Comparison of ENCODE assay signal across 17 cellular contexts in the genomic region with DNA sequence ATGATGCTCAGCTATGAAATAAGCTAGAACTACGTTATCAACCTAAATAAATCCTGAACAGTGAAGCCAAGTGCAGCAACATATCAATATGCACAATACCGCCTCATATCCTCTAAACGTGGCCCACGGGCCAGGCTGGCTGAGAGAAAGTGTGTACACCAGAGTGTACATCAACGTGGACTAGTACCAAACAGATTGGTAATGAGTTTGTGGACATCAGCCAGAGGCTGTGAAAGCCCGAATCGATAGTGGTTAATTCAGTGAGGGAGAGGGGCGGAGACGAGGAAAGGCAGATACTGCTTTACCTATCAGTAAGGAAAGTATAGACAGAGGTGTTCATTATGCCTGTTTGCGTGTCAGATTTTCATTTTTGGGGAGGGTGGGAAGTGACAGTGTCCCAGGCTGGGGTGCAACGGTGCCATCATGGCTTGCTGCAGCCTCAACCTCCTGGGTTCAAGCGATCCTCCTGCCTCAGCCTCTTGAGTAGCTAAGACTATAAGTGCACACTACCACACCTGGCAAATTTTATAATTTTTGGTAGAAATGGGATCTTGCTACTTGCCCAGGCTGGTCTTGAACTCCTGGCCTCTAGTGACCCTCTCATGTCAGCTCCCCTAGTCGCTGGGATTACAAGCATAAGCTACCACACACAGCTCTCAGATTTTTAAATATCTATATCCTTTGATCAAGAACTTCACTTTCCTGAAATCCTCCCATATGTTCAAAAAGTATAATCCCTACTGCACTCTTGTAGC. TPM values are rescaled to one million over a fixed set of nuclear protein-coding genes. Genes with fewer than 3 reads are reported as not detected.
DNase-seq lines count a peak whose midpoint lies in the region; ATAC-seq, FAIRE-seq and TF ChIP-seq lines count a peak whose summit lies in the region.
"Had no signal": no experiment of that assay in that cellular context is flagged by ENCODE, and none has a peak within 500 bp of the region (broad histone marks: within the 10 kb centered on the region; RNA-seq: fewer than 3 reads in every experiment).

No MANE protein-coding gene starts in this region.

- peaks cover 50 to 63% (median 57%) of the 10 kb centered on the region in 10 experiments for H3K4me1 ChIP-seq in BLaER1 treated with 17β-estradiol and CSF1 and Interleukin-3, amounts not matched to agents 10 nM and 100 nM
- H3K4me1 ChIP-seq in neural progenitor cell = no peaks in the 10 kb centered on the region
- H3K4me1 ChIP-seq: Peyer's patch had no signal

- no peaks in the 10 kb centered on the region for H3K27me3 Mint-ChIP-seq in activated T-helper 17 cell treated with anti-CD3 and anti-CD28 coated beads, Interleukin-2, amount 50 U/mL, for 72 hours
- H3K27me3 Mint-ChIP-seq in neural progenitor cell (ENCODE audit: insufficient read depth, low read depth) = peaks cover 3% of the 10 kb centered on the region
- H3K27me3 Mint-ChIP-seq: activated CD4-positive, alpha-beta memory T cell treated with anti-CD3 and anti-CD28 coated beads for 36 hours; activated naive CD4-positive, alpha-beta T cell treated with anti-CD3 and anti-CD28 coated beads, Interleukin-2, amount 50 U/mL, for 24 hours; naive thymus-derived CD4-positive, alpha-beta T cell had no signal

- peak overlapping the region; percentile 52 for H3K27ac Mint-ChIP-seq in activated T-helper 17 cell treated with anti-CD3 and anti-CD28 coated beads, Interleukin-2, amount 50 U/mL, for 72 hours
- H3K27ac Mint-ChIP-seq in neural progenitor cell = no peak overlapping the region
- H3K27ac Mint-ChIP-seq: activated CD4-positive, alpha-beta memory T cell treated with anti-CD3 and anti-CD28 coated beads for 36 hours had no signal

- DNase-seq in GM12892 (ENCODE audit: insufficient read length) = no peak
- peak; percentile 28 for DNase-seq in mesenteric fat pad (ENCODE audit: low spot score)
- no peak for DNase-seq in cortex of kidney (lab: John Stamatoyannopoulos, UW)
- no peak for DNase-seq in H7
- DNase-seq in neural progenitor cell (ENCODE audit: low spot score) = no peak
- DNase-seq: activated CD4-positive, alpha-beta memory T cell treated with anti-CD3 and anti-CD28 coated beads for 36 hours; naive thymus-derived CD4-positive, alpha-beta T cell; NCI-H1436; NCI-H2171; NCI-H748 treated with DMSO at 0.1 percent for 48 hours; stimulated activated CD4-positive, alpha-beta T cell treated with anti-CD3 and anti-CD28 coated beads, Interleukin-4, amount 100 ng/mL, for 4 hours; SW 1271 had no signal

- H3K27me3 ChIP-seq in BLaER1 treated with 17β-estradiol and CSF1 and Interleukin-3, amounts not matched to agents 10 nM and 100 nM = no peaks in the 10 kb centered on the region
- H3K27me3 ChIP-seq in H7 (ENCODE audit: control insufficient read depth, insufficient read depth, low read length) = no peaks in the 10 kb centered on the region
- H3K27me3 ChIP-seq in neural progenitor cell = no peaks in the 10 kb centered on the region
- H3K27me3 ChIP-seq: Peyer's patch had no signal

- no peak overlapping the region for H2AFZ ChIP-seq in neural progenitor cell (replicated peaks)

- peaks cover 11 to 45% (median 14%) of the 10 kb centered on the region in 11 experiments; a peak in 18 of 22 replicates for H4K20me1 ChIP-seq in BLaER1 treated with 17β-estradiol and CSF1 and Interleukin-3, amounts not matched to agents 10 nM and 100 nM
- no peaks in the 10 kb centered on the region for H4K20me1 ChIP-seq in neural progenitor cell (ENCODE audit: low read depth)

- H3K4me1 Mint-ChIP-seq in activated T-helper 17 cell treated with anti-CD3 and anti-CD28 coated beads, Interleukin-2, amount 50 U/mL, for 72 hours = peaks cover 16% of the 10 kb centered on the region
- H3K4me1 Mint-ChIP-seq in neural progenitor cell = no peaks in the 10 kb centered on the region

- H3K9me3 ChIP-seq in BLaER1 treated with 17β-estradiol and CSF1 and Interleukin-3, amounts not matched to agents 10 nM and 100 nM (replicated peaks in 1 of 11) = no peaks in the 10 kb centered on the region
- no peaks in the 10 kb centered on the region for H3K9me3 ChIP-seq in neural progenitor cell (ENCODE audit: low read depth)
- H3K9me3 ChIP-seq: Peyer's patch had no signal

- H3K4me3 ChIP-seq in BLaER1 treated with 17β-estradiol and CSF1 and Interleukin-3, amounts not matched to agents 10 nM and 100 nM = no peak overlapping the region
- H3K4me3 ChIP-seq in H7 (ENCODE audit: insufficient read depth, low read depth, low read length) (no peak overlapping the region), neural progenitor cell (no peak overlapping the region)
- H3K4me3 ChIP-seq: lung, Peyer's patch had no signal

- H3F3A ChIP-seq in neural progenitor cell (ENCODE audit: low read depth) = peaks cover 28% of the 10 kb centered on the region

- no peaks in the 10 kb centered on the region for H3K79me2 ChIP-seq in neural progenitor cell (ENCODE audit: low read depth)

- peaks cover 8 to 38% (median 24%) of the 10 kb centered on the region in 11 experiments; a peak in 19 of 22 replicates for H3K36me3 ChIP-seq in BLaER1 treated with 17β-estradiol and CSF1 and Interleukin-3, amounts not matched to agents 10 nM and 100 nM
- H3K36me3 ChIP-seq in H7 (replicated peaks; ENCODE audit: control insufficient read depth, insufficient read depth, low read length) = peaks cover 16% of the 10 kb centered on the region
- H3K36me3 ChIP-seq in neural progenitor cell = peaks cover 7% of the 10 kb centered on the region

- H3K9ac ChIP-seq in BLaER1 treated with 17β-estradiol and CSF1 and Interleukin-3, amounts not matched to agents 10 nM and 100 nM = 0 out of 22 replicates have a peak overlapping the region, but pooled peaks of 1 of the 11 experiments have one; percentile 31
- H3K9ac ChIP-seq in neural progenitor cell = no peak overlapping the region

- H3K9me3 Mint-ChIP-seq in activated T-helper 17 cell treated with anti-CD3 and anti-CD28 coated beads, Interleukin-2, amount 50 U/mL, for 72 hours = no peaks in the 10 kb centered on the region
- no peaks in the 10 kb centered on the region for H3K9me3 Mint-ChIP-seq in neural progenitor cell
- H3K9me3 Mint-ChIP-seq: activated CD4-positive, alpha-beta memory T cell treated with anti-CD3 and anti-CD28 coated beads for 36 hours; activated naive CD4-positive, alpha-beta T cell treated with anti-CD3 and anti-CD28 coated beads, Interleukin-2, amount 50 U/mL, for 24 hours; naive thymus-derived CD4-positive, alpha-beta T cell had no signal

- TF ChIP-seq CTCF in neural progenitor cell (IDR thresholded peaks at IDR 0.05) = no peak

- H3K36me3 Mint-ChIP-seq in activated T-helper 17 cell treated with anti-CD3 and anti-CD28 coated beads, Interleukin-2, amount 50 U/mL, for 72 hours (ENCODE audit: low read depth) = peaks cover 18% of the 10 kb centered on the region
- peaks cover 10% of the 10 kb centered on the region for H3K36me3 Mint-ChIP-seq in neural progenitor cell

- H3K4me3 Mint-ChIP-seq in activated T-helper 17 cell treated with anti-CD3 and anti-CD28 coated beads, Interleukin-2, amount 50 U/mL, for 72 hours = no peak overlapping the region
- H3K4me3 Mint-ChIP-seq in neural progenitor cell = no peak overlapping the region
- H3K4me3 Mint-ChIP-seq: activated CD4-positive, alpha-beta memory T cell treated with anti-CD3 and anti-CD28 coated beads for 36 hours; activated naive CD4-positive, alpha-beta T cell treated with anti-CD3 and anti-CD28 coated beads, Interleukin-2, amount 50 U/mL, for 24 hours had no signal

- no peak for ATAC-seq in activated T-helper 17 cell treated with anti-CD3 and anti-CD28 coated beads, Interleukin-2, amount 50 U/mL, for 72 hours (replicated peaks)
- ATAC-seq: naive thymus-derived CD4-positive, alpha-beta T cell had no signal

- H3K27ac ChIP-seq in BLaER1 treated with 17β-estradiol and CSF1 and Interleukin-3, amounts not matched to agents 10 nM and 100 nM = peak overlapping the region in 4 of 11 experiments; percentile 11 to 26 (median 16); a peak in 2 of 22 replicates
- no peak overlapping the region for H3K27ac ChIP-seq in neural progenitor cell
- H3K27ac ChIP-seq: Peyer's patch had no signal

- peak overlapping the region; percentile 21 to 77 (median 55); a peak in 20 of 22 replicates for H3K4me2 ChIP-seq in BLaER1 treated with 17β-estradiol and CSF1 and Interleukin-3, amounts not matched to agents 10 nM and 100 nM
- H3K4me2 ChIP-seq in neural progenitor cell = no peak overlapping the region

- no peak for TF ChIP-seq POLR2A in GM12892 (IDR thresholded peaks at IDR 0.05; ENCODE audit: low read depth, low read length)

- peak; percentile 40 for FAIRE-seq in GM12892 (lab: Jason Lieb, UNC)

RNA-seq across cellular contexts. Expression of a gene that starts 50.1 kb away (rescaled TPM):
- polyA plus RNA-seq in GM12892 (2012; ENCODE audit: missing spikeins) = 41.6 TPM
- 10 to 100 TPM; 41.7 to 78.3 TPM for total RNA-seq in activated T-helper 17 cell treated with anti-CD3 and anti-CD28 coated beads, Interleukin-2, amount 50 U/mL, for 72 hours
- total RNA-seq in mesenteric fat pad (47.1 TPM), neural progenitor cell (ENCODE audit: low replicate concordance) (89.5 and 114 TPM in 2 replicates)
- 77.3 and 90.4 TPM in 2 replicates for total RNA-seq in H7 (2014; rRNA removed; shearing (Covaris generic))
